In genomic region chr12:128823916-128824839, GRCh38 we compare ENCODE assay signal across 8 cellular contexts. TPM values are rescaled to one million over a fixed set of nuclear protein-coding genes. Genes with fewer than 3 reads are reported as not detected.
A peak's percentile ranks its signal among the peaks of the same experiment; 100 is the strongest.
DNase-seq lines count a peak whose midpoint lies in the region; ATAC-seq and TF ChIP-seq lines count a peak whose summit lies in the region.

TSS of gene SLC15A4 (minus strand) at chr12:128823958. CDS start at chr12:128823943, 15 bp downstream.

- ATAC-seq in naive thymus-derived CD4-positive, alpha-beta T cell: peak; percentile 92
- peak; percentile 94 for ATAC-seq in stimulated activated memory B cell treated with anti-CD40 and anti-IgM and Interleukin-4, amounts not matched to agents 10 μg/mL and 1 μg/mL and 100 μg/mL, for 72 hours

- H3K79me2 ChIP-seq in fibroblast of lung (ENCODE audit: control insufficient read depth, insufficient read depth, low read length): peaks cover 41% of the 10 kb centered on the region

- H3K4me2 ChIP-seq in fibroblast of lung (ENCODE audit: extremely low read depth, insufficient read depth, low read length): peak within 1 kb of the TSS; percentile 93

- POLR2A ChIA-PET in naive thymus-derived CD4-positive, alpha-beta T cell (lab: Charles Lee): no interaction called here

- H3K27me3 ChIP-seq in fibroblast of lung (ENCODE audit: control insufficient read depth, insufficient read depth, low read length): no peaks in the 10 kb centered on the region
- no peaks in the 10 kb centered on the region for H3K27me3 ChIP-seq in naive thymus-derived CD4-positive, alpha-beta T cell (ENCODE audit: control insufficient read depth in 2 of 2, insufficient read depth in 2 of 2, low read length in 2 of 2)

- peak; percentile 89 for DNase-seq in EL
- peak; percentile 56 for DNase-seq in GOT3 (lab: John Stamatoyannopoulos, UW)
- DNase-seq in LHCN-M2 (ENCODE audit: low read depth): peak; percentile 87
- peak; percentile 94 for DNase-seq in RPMI8226
- peak; percentile 64 to 85 for DNase-seq in activated T-helper 1 cell treated with anti-CD3 and anti-CD28 coated beads, Interleukin-2, amount 50 U/mL, for 16 hours (ENCODE audit: low read depth in 1 of 2, low spot score in 1 of 2)
- peak; percentile 89 to 90 for DNase-seq in fibroblast of lung (ENCODE audit: low read depth in 2 of 2)
- DNase-seq in naive thymus-derived CD4-positive, alpha-beta T cell: peak; percentile 73 to 97 (median 82)

- intact Hi-C loops in naive thymus-derived CD4-positive, alpha-beta T cell (cut with micrococcal nuclease): loop anchor here (1.0 to 5.0 kb wide), 2 partner anchors 14 to 1657 kb away; no protein-coding TSS in a partner anchor

- H3K4me3 ChIP-seq in fibroblast of lung (replicated peaks in 1 of 4; ENCODE audit: control extremely low read depth in 1 of 4, insufficient read depth in 1 of 4, low read depth in 3 of 4, low read length in 4 of 4): peak within 1 kb of the TSS; percentile 79 to 94 (median 86)
- peak within 1 kb of the TSS; percentile 85 for H3K4me3 ChIP-seq in naive thymus-derived CD4-positive, alpha-beta T cell (ENCODE audit: low read length)

- peaks cover 3% of the 10 kb centered on the region for H3K4me1 ChIP-seq in fibroblast of lung (ENCODE audit: control insufficient read depth, extremely low read depth, insufficient read depth, low read length)
- H3K4me1 ChIP-seq in naive thymus-derived CD4-positive, alpha-beta T cell (ENCODE audit: control insufficient read depth in 2 of 2, insufficient read depth in 2 of 2, low read length in 2 of 2): peaks cover 21 to 22% of the 10 kb centered on the region in 2 donors

- H3K36me3 ChIP-seq in fibroblast of lung (ENCODE audit: control insufficient read depth, insufficient read depth, low read length): no peaks in the 10 kb centered on the region
- no peaks in the 10 kb centered on the region for H3K36me3 ChIP-seq in naive thymus-derived CD4-positive, alpha-beta T cell (ENCODE audit: control insufficient read depth in 2 of 3, insufficient read depth in 3 of 3, low read length in 3 of 3)

- peak within 1 kb of the TSS; percentile 98 for H2AFZ ChIP-seq in fibroblast of lung (ENCODE audit: low read length)

- H3K9me3 Mint-ChIP-seq in naive thymus-derived CD4-positive, alpha-beta T cell: peaks cover 0 to 9% (median 0%) of the 10 kb centered on the region in 11 donors
- H3K9me3 Mint-ChIP-seq in stimulated activated memory B cell treated with anti-CD40 and anti-IgM and Interleukin-4, amounts not matched to agents 10 μg/mL and 1 μg/mL and 100 μg/mL, for 72 hours: no peaks in the 10 kb centered on the region

- peaks cover 0 to 15% (median 4%) of the 10 kb centered on the region in 5 donors for H3K36me3 Mint-ChIP-seq in naive thymus-derived CD4-positive, alpha-beta T cell
- peaks cover 25% of the 10 kb centered on the region for H3K36me3 Mint-ChIP-seq in stimulated activated memory B cell treated with anti-CD40 and anti-IgM and Interleukin-4, amounts not matched to agents 10 μg/mL and 1 μg/mL and 100 μg/mL, for 72 hours

- H3K4me1 Mint-ChIP-seq in naive thymus-derived CD4-positive, alpha-beta T cell: peaks cover 21 to 39% (median 31%) of the 10 kb centered on the region in 7 donors
- H3K4me1 Mint-ChIP-seq in stimulated activated memory B cell treated with anti-CD40 and anti-IgM and Interleukin-4, amounts not matched to agents 10 μg/mL and 1 μg/mL and 100 μg/mL, for 72 hours: peaks cover 45% of the 10 kb centered on the region

- peak within 1 kb of the TSS; percentile 83 for H3K27ac ChIP-seq in fibroblast of lung (ENCODE audit: insufficient read depth, low read length)
- peak within 1 kb of the TSS; percentile 60 for H3K27ac ChIP-seq in naive thymus-derived CD4-positive, alpha-beta T cell (ENCODE audit: low read depth, low read length)

- no peaks in the 10 kb centered on the region for H4K20me1 ChIP-seq in fibroblast of lung (ENCODE audit: control insufficient read depth, extremely low read depth, insufficient read depth, low read length)

- H3K9me3 ChIP-seq in fibroblast of lung (ENCODE audit: control insufficient read depth, insufficient read depth, low read depth, low read length): no peaks in the 10 kb centered on the region
- H3K9me3 ChIP-seq in naive thymus-derived CD4-positive, alpha-beta T cell (ENCODE audit: control insufficient read depth in 2 of 3, low read length in 3 of 3): no peaks in the 10 kb centered on the region

- H3K9ac ChIP-seq in fibroblast of lung (ENCODE audit: insufficient read depth, low read length): peak within 1 kb of the TSS; percentile 86

- peak; percentile 13 to 28 for TF ChIP-seq CTCF in fibroblast of lung (conservative IDR thresholded peaks at IDR 0.05 in 1 of 2, IDR thresholded peaks at IDR 0.05 in 1 of 2; ENCODE audit: low read depth in 1 of 2, low read length in 2 of 2)

- peak within 1 kb of the TSS in 8 of 9 donors; percentile 21 to 83 (median 35) for H3K27ac Mint-ChIP-seq in naive thymus-derived CD4-positive, alpha-beta T cell
- peak within 1 kb of the TSS; percentile 99 for H3K27ac Mint-ChIP-seq in stimulated activated memory B cell treated with anti-CD40 and anti-IgM and Interleukin-4, amounts not matched to agents 10 μg/mL and 1 μg/mL and 100 μg/mL, for 72 hours

- CTCF ChIA-PET in naive thymus-derived CD4-positive, alpha-beta T cell (lab: Charles Lee): no interaction called here

- H3K4me3 Mint-ChIP-seq in naive thymus-derived CD4-positive, alpha-beta T cell: peak within 1 kb of the TSS; percentile 76 to 90 (median 83)
- H3K4me3 Mint-ChIP-seq in stimulated activated memory B cell treated with anti-CD40 and anti-IgM and Interleukin-4, amounts not matched to agents 10 μg/mL and 1 μg/mL and 100 μg/mL, for 72 hours: peak within 1 kb of the TSS; percentile 93

- H3K27me3 Mint-ChIP-seq in naive thymus-derived CD4-positive, alpha-beta T cell: peaks cover 0 to 7% (median 4%) of the 10 kb centered on the region in 5 donors
- H3K27me3 Mint-ChIP-seq in stimulated activated memory B cell treated with anti-CD40 and anti-IgM and Interleukin-4, amounts not matched to agents 10 μg/mL and 1 μg/mL and 100 μg/mL, for 72 hours: no peaks in the 10 kb centered on the region

RNA-seq across cellular contexts. Expression of gene SLC15A4, which starts in this region (rescaled TPM):
- 35.8 and 47.6 TPM in 2 replicates for total RNA-seq in LHCN-M2 (2014; rRNA removed)
- polyA plus RNA-seq in LHCN-M2 (2012): 22.0 TPM
- total RNA-seq in fibroblast of lung: 36.3 and 37.2 TPM in 2 replicates
- 29.1 and 35.8 TPM in 2 replicates for polyA plus RNA-seq in fibroblast of lung
- polyA plus RNA-seq in fibroblast of lung (2012): 17.6 and 22.7 TPM in 2 replicates
- 12.1 and 17.1 TPM in 2 replicates for polyA minus RNA-seq in fibroblast of lung (ENCODE audit: low replicate concordance)
- 10 to 100 TPM in 4 of 5 experiments, 1 to 10 TPM in 1; 9.5 to 44.5 (median 17.6) TPM for total RNA-seq in naive thymus-derived CD4-positive, alpha-beta T cell
- 1 to 10 TPM; 1.9 to 3.7 TPM for polyA plus RNA-seq in naive thymus-derived CD4-positive, alpha-beta T cell

Comparison
In these comparisons a context has a peak if more than half of its experiments do, and no peak if none do; other contexts are left out.
1. Peak in every context shown above with its lines: DNase-seq, ATAC-seq, H3K4me3 ChIP-seq and H3K27ac ChIP-seq.